In genomic region chr3:72408983-72409779, GRCh38 we compare ENCODE assay signal across 1 cellular context.
TF ChIP-seq lines count a peak whose summit lies in the region.

No MANE protein-coding gene starts in this region.

TF ChIP-seq in WTC11, 78 proteins besides CTCF, POLR2A, EP300 and RAD21 (continued from another document):
- TF ChIP-seq ZNF425 (CRISPR knock-in tag; conservative IDR thresholded peaks at IDR 0.05) (no peak), SP1 (CRISPR knock-in tag; conservative IDR thresholded peaks at IDR 0.05) (no peak), RORB (CRISPR knock-in tag; IDR thresholded peaks at IDR 0.05) (no peak), ZNF512 (CRISPR knock-in tag; IDR thresholded peaks at IDR 0.05; ENCODE audit: borderline replicate concordance) (no peak), TEAD4 (CRISPR knock-in tag; IDR thresholded peaks at IDR 0.05) (no peak)
